Comparison of ENCODE assay signal across 8 cellular contexts in the genomic region with DNA sequence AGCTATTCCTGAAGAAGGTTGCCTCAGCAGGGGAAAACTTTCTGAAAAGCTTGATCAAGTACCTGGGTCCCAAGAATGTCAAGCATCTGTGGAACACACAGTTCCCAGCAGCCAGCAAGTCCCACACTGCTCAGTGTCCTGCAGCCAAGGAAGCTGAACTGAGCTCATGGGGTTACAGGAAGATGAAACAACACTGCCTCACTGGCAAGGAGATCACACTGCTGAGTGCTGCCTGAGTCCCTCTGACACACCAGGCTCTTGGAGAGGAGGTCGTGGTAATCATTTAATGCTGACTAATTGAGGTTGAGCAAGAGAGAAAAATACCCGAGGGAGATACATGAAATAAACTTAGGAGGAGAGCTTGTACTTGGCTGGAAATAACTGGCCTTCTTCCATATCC.
DNase-seq lines count a peak whose midpoint lies in the region; ATAC-seq lines count a peak whose summit lies in the region.

No MANE protein-coding gene starts in this region.

- POLR2A ChIA-PET in activated CD4-positive, alpha-beta T cell treated with anti-CD3 and anti-CD28 coated beads for 36 hours (lab: Charles Lee) = interaction anchor here (0.7 kb wide), 1 partner anchor 81 kb away, joined by 3 read pairs; no protein-coding TSS in a partner anchor

- CTCF ChIA-PET in activated CD4-positive, alpha-beta T cell treated with anti-CD3 and anti-CD28 coated beads for 36 hours (lab: Charles Lee) = interaction anchor here (0.7 to 0.9 kb wide), 2 partner anchors 11 to 28 kb away, joined by 3 to 4 read pairs; no protein-coding TSS in a partner anchor

- peak; percentile 38 for DNase-seq in activated CD4-positive, alpha-beta T cell treated with anti-CD3 and anti-CD28 coated beads for 36 hours
- DNase-seq in activated CD4-positive, alpha-beta T cell treated with anti-CD3 and anti-CD28 coated beads, Interleukin-2, amount 50 U/mL, for 1 hour = no peak
- peak; percentile 43 for DNase-seq in UCSD-AML1 (lab: John Stamatoyannopoulos, UW; ENCODE audit: unreplicated experiment)
- peak in 23 of 42 donors; percentile 11 to 80 (median 36) for DNase-seq in head of caudate nucleus
- peak; percentile 49 for DNase-seq in pons (ENCODE audit: low spot score)
- DNase-seq in activated effector memory CD4-positive, alpha-beta T cell treated with Interleukin-2 at 50 U/mL for 16 hours = no peak

- ATAC-seq in activated CD4-positive, alpha-beta T cell treated with anti-CD3 and anti-CD28 coated beads for 36 hours = peak; percentile 91
- ATAC-seq in GM19452 (IDR thresholded peaks at IDR 0.05; ENCODE audit: unreplicated experiment) = no peak
- no peak for ATAC-seq in GM21825 (IDR thresholded peaks at IDR 0.05; ENCODE audit: unreplicated experiment)

- intact Hi-C loops in activated CD4-positive, alpha-beta T cell treated with anti-CD3 and anti-CD28 coated beads for 36 hours (cut with DNase I, micrococcal nuclease) = no loop called here
- intact Hi-C loops in head of caudate nucleus (cut with DNase I) = no loop called here

- H3K4me3 Mint-ChIP-seq in activated CD4-positive, alpha-beta T cell treated with anti-CD3 and anti-CD28 coated beads for 36 hours = no peak overlapping the region

- no peaks in the 10 kb centered on the region for H3K36me3 Mint-ChIP-seq in activated CD4-positive, alpha-beta T cell treated with anti-CD3 and anti-CD28 coated beads for 36 hours (ENCODE audit: low read depth)

- H3K9me3 Mint-ChIP-seq in activated CD4-positive, alpha-beta T cell treated with anti-CD3 and anti-CD28 coated beads for 36 hours (ENCODE audit: low read depth) = no peaks in the 10 kb centered on the region

- H3K27ac Mint-ChIP-seq in activated CD4-positive, alpha-beta T cell treated with anti-CD3 and anti-CD28 coated beads for 36 hours = peak overlapping the region; percentile 55

- H3K27me3 Mint-ChIP-seq in activated CD4-positive, alpha-beta T cell treated with anti-CD3 and anti-CD28 coated beads for 36 hours = no peaks in the 10 kb centered on the region

- peaks cover 11% of the 10 kb centered on the region for H3K4me1 Mint-ChIP-seq in activated CD4-positive, alpha-beta T cell treated with anti-CD3 and anti-CD28 coated beads for 36 hours

Comparison
In these comparisons a context has a peak if more than half of its experiments do, and no peak if none do; other contexts are left out.
1. DNase-seq: peak in activated CD4-positive, alpha-beta T cell treated with anti-CD3 and anti-CD28 coated beads for 36 hours (single experiment), UCSD-AML1 (single experiment), head of caudate nucleus (23 of 42) and pons (single experiment); none in activated CD4-positive, alpha-beta T cell treated with anti-CD3 and anti-CD28 coated beads, Interleukin-2, amount 50 U/mL, for 1 hour (single experiment) and activated effector memory CD4-positive, alpha-beta T cell treated with Interleukin-2 at 50 U/mL for 16 hours (single experiment).